21 cellular contexts compared by ENCODE assay signal in genomic region chr9:98611986-98612505, GRCh38.
DNase-seq lines count a peak whose midpoint lies in the region; ATAC-seq and TF ChIP-seq lines count a peak whose summit lies in the region.
"Had no signal": no experiment of that assay in that cellular context is flagged by ENCODE, and none has a peak within 500 bp of the region (broad histone marks: within the 10 kb centered on the region; RNA-seq: fewer than 3 reads in every experiment).

No MANE protein-coding gene starts in this region.

- no TSS peak for BruUV-seq in IMR-90 (replicated peaks; lab: Mats Ljungman, UMichigan)

- H3K36me3 ChIP-seq in IMR-90 (ENCODE audit: control insufficient read depth, insufficient read depth, low read length) (no peaks in the 10 kb centered on the region), endocrine pancreas (ENCODE audit: control insufficient read depth, insufficient read depth, low read length) (no peaks in the 10 kb centered on the region)
- H3K36me3 ChIP-seq: Peyer's patch, SJSA1 had no signal

- H3K4me1 ChIP-seq in IMR-90 (ENCODE audit: control insufficient read depth, insufficient read depth, low read length) (peaks cover 33% of the 10 kb centered on the region), endocrine pancreas (ENCODE audit: control insufficient read depth, insufficient read depth, low read length) (no peaks in the 10 kb centered on the region)
- H3K4me1 ChIP-seq: Caco-2, Peyer's patch had no signal

- ATAC-seq in IMR-90 (ENCODE audit: low read depth) = peak; percentile 10
- peak; percentile 20 for ATAC-seq in stimulated activated memory B cell treated with anti-CD40 and anti-IgM and Interleukin-4, amounts not matched to agents 10 μg/mL and 1 μg/mL and 100 μg/mL, for 72 hours
- no peak for ATAC-seq in HG03571 (IDR thresholded peaks at IDR 0.05; ENCODE audit: unreplicated experiment)
- ATAC-seq: HCT116 had no signal

- TF ChIP-seq POLR2A in IMR-90 (IDR thresholded peaks at IDR 0.05; ENCODE audit: low read depth, low read length) = no peak

- peak overlapping the region; percentile 100 for H2AK5ac ChIP-seq in IMR-90 (ENCODE audit: low read depth, low read length)

- H4K5ac ChIP-seq in IMR-90 (ENCODE audit: low read depth, low read length) = peak overlapping the region; percentile 91

- CTCF ChIA-PET in IMR-90 (lab: Yijun Ruan, JAX) = interaction anchor here (1.0 to 1.3 kb wide), 2 partner anchors 37 to 124 kb away, joined by 3 read pairs; no protein-coding TSS in a partner anchor

- H3K4me3 ChIP-seq in IMR-90 (ENCODE audit: insufficient read depth, low read depth, low read length) (no peak overlapping the region), endocrine pancreas (ENCODE audit: control insufficient read depth, insufficient read depth, low read length) (no peak overlapping the region)
- H3K4me3 ChIP-seq: Peyer's patch, SJSA1 had no signal

- no peaks in the 10 kb centered on the region for H3K9me3 Mint-ChIP-seq in stimulated activated memory B cell treated with anti-CD40 and anti-IgM and Interleukin-4, amounts not matched to agents 10 μg/mL and 1 μg/mL and 100 μg/mL, for 72 hours
- H3K9me3 Mint-ChIP-seq: CD4-positive, alpha-beta T cell had no signal

- POLR2A ChIA-PET in IMR-90 (lab: Charles Lee; ENCODE audit: unreplicated experiment) = no interaction called here

- H2BK15ac ChIP-seq in IMR-90 (ENCODE audit: low read depth, low read length) = peak overlapping the region; percentile 99; the same call in 2 of the 3 replicates

- H3K27ac ChIP-seq in IMR-90 (ENCODE audit: insufficient read depth, low read length) = peak overlapping the region; percentile 87
- H3K27ac ChIP-seq: 22Rv1, Peyer's patch, SJSA1 had no signal

- intact Hi-C loops in IMR-90 (cut with micrococcal nuclease) = no loop called here

- peaks cover 19 to 48% of the 10 kb centered on the region in 2 experiments; a peak in 3 of 4 replicates for H3K79me1 ChIP-seq in IMR-90 (ENCODE audit: low read depth in 1 of 2, low read length in 2 of 2)

- DNase-seq in DMS53 (lab: John Stamatoyannopoulos, UW) = peak; percentile 43
- DNase-seq in DMS53 treated with DMSO at 0.1 percent for 48 hours (lab: John Stamatoyannopoulos, UW; ENCODE audit: unreplicated experiment) = no peak
- no peak for DNase-seq in IMR-90
- no peak for DNase-seq in D341Med (ENCODE audit: low spot score)
- no peak for DNase-seq in SW480 (ENCODE audit: low spot score)
- DNase-seq: Caco-2; CD4-positive, alpha-beta T cell; DMS153; GOT3; NCI-H1092 treated with DMSO at 0.1 percent for 48 hours; NCI-H1694; NCI-H2081 treated with DMSO at 0.1 percent for 48 hours; NCI-H226; Peyer's patch had no signal

- no peak overlapping the region for H3K27ac Mint-ChIP-seq in stimulated activated memory B cell treated with anti-CD40 and anti-IgM and Interleukin-4, amounts not matched to agents 10 μg/mL and 1 μg/mL and 100 μg/mL, for 72 hours
- H3K27ac Mint-ChIP-seq: B cell; CD4-positive, alpha-beta T cell had no signal

- H3K14ac ChIP-seq in IMR-90 (replicated peaks; ENCODE audit: low read depth, low read length) = peak overlapping the region; percentile 62; the same call in 1 of the 2 replicates

- no peaks in the 10 kb centered on the region for H3K36me3 Mint-ChIP-seq in stimulated activated memory B cell treated with anti-CD40 and anti-IgM and Interleukin-4, amounts not matched to agents 10 μg/mL and 1 μg/mL and 100 μg/mL, for 72 hours

- in situ Hi-C loops in IMR-90 (cut with MboI; ENCODE audit: low sequenced_read_pairs) = no loop called here

- peak overlapping the region; percentile 95 for H3K4ac ChIP-seq in IMR-90 (ENCODE audit: low read depth, low read length)

- TF ChIP-seq RAD21 in IMR-90 (IDR thresholded peaks at IDR 0.05; ENCODE audit: low read length) = no peak

- peak overlapping the region; percentile 99 for H4K91ac ChIP-seq in IMR-90 (ENCODE audit: insufficient read depth, low read depth, low read length)

- H3K4me3 Mint-ChIP-seq in stimulated activated memory B cell treated with anti-CD40 and anti-IgM and Interleukin-4, amounts not matched to agents 10 μg/mL and 1 μg/mL and 100 μg/mL, for 72 hours = no peak overlapping the region
- H3K4me3 Mint-ChIP-seq: B cell; CD4-positive, alpha-beta T cell had no signal

- peak overlapping the region; percentile 100 for H2BK120ac ChIP-seq in IMR-90 (ENCODE audit: low read depth, low read length)

- peak overlapping the region; percentile 100 for H2BK5ac ChIP-seq in IMR-90 (ENCODE audit: low read depth, low read length, poor library complexity, severe bottlenecking)

- H3K23ac ChIP-seq in IMR-90 (ENCODE audit: low read depth, low read length) = peak overlapping the region; percentile 55; the same call in 1 of the 2 replicates

- peak overlapping the region; percentile 51 for H2AK9ac ChIP-seq in IMR-90 (replicated peaks; ENCODE audit: low read depth, low read length, poor library complexity)

- TF ChIP-seq CTCF in IMR-90 (conservative IDR thresholded peaks at IDR 0.05; ENCODE audit: low read depth, low read length) = no peak

- H2BK20ac ChIP-seq in IMR-90 (ENCODE audit: low read depth, low read length) = peak overlapping the region; percentile 54; the same call in 1 of the 2 replicates

- peak overlapping the region; percentile 19 for H3K56ac ChIP-seq in IMR-90 (ENCODE audit: extremely low read depth, insufficient read depth, low read length)

- H3K27me3 ChIP-seq in IMR-90 (ENCODE audit: control insufficient read depth, insufficient read depth, low read length) = no peaks in the 10 kb centered on the region
- no peaks in the 10 kb centered on the region for H3K27me3 ChIP-seq in endocrine pancreas (ENCODE audit: control insufficient read depth, insufficient read depth, low read length)
- H3K27me3 ChIP-seq: Peyer's patch, SJSA1 had no signal

- peak overlapping the region; percentile 71 for H2AFZ ChIP-seq in IMR-90 (replicated peaks; ENCODE audit: low read length, poor library complexity)

- WGBS in IMR-90 (ENCODE audit: extremely low coverage in 2 of 2, insufficient read length in 1 of 2), 2 experiments = 27% methylated on average over 3 of the region's 5 CpGs; no CpG with 5 or more reads in 1 of the 2 experiments

- peak overlapping the region; percentile 96 for H3K18ac ChIP-seq in IMR-90 (ENCODE audit: low read depth, low read length)

- H3K27me3 Mint-ChIP-seq in stimulated activated memory B cell treated with anti-CD40 and anti-IgM and Interleukin-4, amounts not matched to agents 10 μg/mL and 1 μg/mL and 100 μg/mL, for 72 hours = peaks cover 27% of the 10 kb centered on the region

- peak overlapping the region; percentile 18; the same call in 1 of the 2 replicates for H3K4me2 ChIP-seq in IMR-90 (ENCODE audit: low read depth, low read length)

- no peaks in the 10 kb centered on the region for H3K4me1 Mint-ChIP-seq in stimulated activated memory B cell treated with anti-CD40 and anti-IgM and Interleukin-4, amounts not matched to agents 10 μg/mL and 1 μg/mL and 100 μg/mL, for 72 hours

- peak overlapping the region; percentile 96 to 99 for H4K8ac ChIP-seq in IMR-90 (ENCODE audit: low read depth in 2 of 2, low read length in 2 of 2)

- H3K9ac ChIP-seq in IMR-90 (ENCODE audit: low read depth, low read length) (0 out of 2 replicates have a peak overlapping the region, but pooled peaks have one; percentile 3), endocrine pancreas (ENCODE audit: control insufficient read depth, insufficient read depth, low read length) (peak overlapping the region; percentile 4)

- H3K9me1 ChIP-seq in IMR-90 (ENCODE audit: insufficient read depth, low read length) = peaks cover 28% of the 10 kb centered on the region

- dilution Hi-C loops in IMR-90 (cut with HindIII; ENCODE audit: low sequenced_read_pairs, unreplicated experiment) = no loop called here

- no peaks in the 10 kb centered on the region for H4K20me1 ChIP-seq in IMR-90 (ENCODE audit: insufficient read depth, low read length)

- H3K9me3 ChIP-seq in IMR-90 (ENCODE audit: control insufficient read depth, insufficient read depth, low read length) (no peaks in the 10 kb centered on the region; the same call in 1 of the 2 replicates), endocrine pancreas (ENCODE audit: control insufficient read depth, low read length) (no peaks in the 10 kb centered on the region)
- H3K9me3 ChIP-seq: Caco-2, Peyer's patch, SJSA1 had no signal

TF ChIP-seq in IMR-90, 13 proteins besides CTCF, POLR2A, EP300 and RAD21:
- TF ChIP-seq MXI1 (IDR thresholded peaks at IDR 0.05; ENCODE audit: borderline replicate concordance, low read depth, low read length) (no peak), CHD1 (IDR thresholded peaks at IDR 0.05; ENCODE audit: low read depth, low read length) (no peak), MAZ (IDR thresholded peaks at IDR 0.05; ENCODE audit: borderline replicate concordance, low read depth, low read length) (no peak), BHLHE40 (IDR thresholded peaks at IDR 0.05; ENCODE audit: low read depth, low read length) (no peak), RCOR1 (IDR thresholded peaks at IDR 0.05; ENCODE audit: insufficient replicate concordance, low read length) (no peak), FOS (IDR thresholded peaks at IDR 0.05; ENCODE audit: low read depth, low read length) (no peak), CEBPB (IDR thresholded peaks at IDR 0.05; ENCODE audit: low read depth, low read length) (no peak), RFX5 (IDR thresholded peaks at IDR 0.05; ENCODE audit: low read depth, low read length) (no peak), MAFK (IDR thresholded peaks at IDR 0.05; ENCODE audit: low read depth, low read length) (no peak), SMC3 (IDR thresholded peaks at IDR 0.05; ENCODE audit: low read depth, low read length) (no peak), ELK1 (IDR thresholded peaks at IDR 0.05; ENCODE audit: borderline replicate concordance, low read depth, low read length) (no peak)
- TF ChIP-seq, protein P1, sequence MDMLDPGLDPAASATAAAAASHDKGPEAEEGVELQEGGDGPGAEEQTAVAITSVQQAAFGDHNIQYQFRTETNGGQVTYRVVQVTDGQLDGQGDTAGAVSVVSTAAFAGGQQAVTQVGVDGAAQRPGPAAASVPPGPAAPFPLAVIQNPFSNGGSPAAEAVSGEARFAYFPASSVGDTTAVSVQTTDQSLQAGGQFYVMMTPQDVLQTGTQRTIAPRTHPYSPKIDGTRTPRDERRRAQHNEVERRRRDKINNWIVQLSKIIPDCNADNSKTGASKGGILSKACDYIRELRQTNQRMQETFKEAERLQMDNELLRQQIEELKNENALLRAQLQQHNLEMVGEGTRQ (IDR thresholded peaks at IDR 0.05; ENCODE audit: low read depth, low read length) = no peak
